Comparison of ENCODE assay signal across 1 cellular context in the genomic region with DNA sequence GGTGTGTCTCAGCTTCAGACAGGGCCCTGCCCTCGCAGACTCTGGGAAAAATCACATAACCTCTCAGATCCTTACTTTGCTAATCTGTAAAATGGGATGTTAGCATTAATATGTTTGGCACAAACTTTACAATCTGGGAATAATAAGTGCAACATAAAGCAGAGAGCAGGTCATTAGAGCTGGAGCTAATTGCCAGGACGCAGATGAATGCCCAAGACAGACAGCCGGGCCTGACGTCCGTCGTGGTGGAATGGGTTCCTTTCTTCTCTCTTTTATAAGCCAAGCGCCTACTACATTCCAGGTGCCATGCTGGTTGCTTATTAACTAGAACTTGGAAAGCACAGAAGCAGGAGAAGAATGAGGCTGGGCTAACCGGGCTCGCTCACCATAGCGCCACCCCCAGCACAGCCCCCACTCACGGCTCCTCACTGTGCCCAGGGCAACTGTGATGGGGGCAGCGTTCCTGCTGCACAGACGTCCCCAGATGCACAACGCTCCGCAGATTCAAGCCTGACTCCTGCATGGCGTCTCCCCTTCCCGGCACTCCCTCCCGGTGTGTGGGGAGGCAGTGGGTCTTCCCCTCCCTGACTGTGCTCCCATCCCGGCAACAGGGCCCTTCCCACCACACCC.
TF ChIP-seq lines count a peak whose summit lies in the region.

No MANE protein-coding gene starts in this region.

TF ChIP-seq in HepG2, 621 proteins besides CTCF, POLR2A, EP300 and RAD21 (continued from another document and continues in another):
- peak; percentile 28; the same call in 1 of the 2 replicates for TF ChIP-seq HDAC2 (CRISPR knock-in tag; IDR thresholded peaks at IDR 0.05)
- no peak for TF ChIP-seq BRD4 (CRISPR knock-in tag; IDR thresholded peaks at IDR 0.05)
- 0 out of 2 replicates have a peak, but pooled peaks have one; percentile 27 for TF ChIP-seq ZSCAN29 (CRISPR knock-in tag; conservative IDR thresholded peaks at IDR 0.05)
- TF ChIP-seq, protein P1, sequence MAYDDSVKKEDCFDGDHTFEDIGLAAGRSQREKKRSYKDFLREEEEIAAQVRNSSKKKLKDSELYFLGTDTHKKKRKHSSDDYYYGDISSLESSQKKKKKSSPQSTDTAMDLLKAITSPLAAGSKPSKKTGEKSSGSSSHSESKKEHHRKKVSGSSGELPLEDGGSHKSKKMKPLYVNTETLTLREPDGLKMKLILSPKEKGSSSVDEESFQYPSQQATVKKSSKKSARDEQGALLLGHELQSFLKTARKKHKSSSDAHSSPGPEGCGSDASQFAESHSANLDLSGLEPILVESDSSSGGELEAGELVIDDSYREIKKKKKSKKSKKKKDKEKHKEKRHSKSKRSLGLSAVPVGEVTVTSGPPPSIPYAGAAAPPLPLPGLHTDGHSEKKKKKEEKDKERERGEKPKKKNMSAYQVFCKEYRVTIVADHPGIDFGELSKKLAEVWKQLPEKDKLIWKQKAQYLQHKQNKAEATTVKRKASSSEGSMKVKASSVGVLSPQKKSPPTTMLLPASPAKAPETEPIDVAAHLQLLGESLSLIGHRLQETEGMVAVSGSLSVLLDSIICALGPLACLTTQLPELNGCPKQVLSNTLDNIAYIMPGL (CRISPR knock-in tag; IDR thresholded peaks at IDR 0.05; ENCODE audit: borderline replicate concordance in 1 of 2, low read depth in 1 of 2): 0 out of 4 replicates have a peak, but pooled peaks of 1 of the 2 experiments have one; percentile 30
- TF ChIP-seq KDM6A (CRISPR knock-in tag; IDR thresholded peaks at IDR 0.05; ENCODE audit: low read depth): no peak
- no peak for TF ChIP-seq ZNF552 (CRISPR knock-in tag; IDR thresholded peaks at IDR 0.05; ENCODE audit: borderline replicate concordance)
- no peak for TF ChIP-seq CREB1 (IDR thresholded peaks at IDR 0.05)
- TF ChIP-seq CREB1 (CRISPR knock-in tag; IDR thresholded peaks at IDR 0.05): no peak
- peak; percentile 8; the same call in 1 of the 2 replicates for TF ChIP-seq GATAD2A (CRISPR knock-in tag; IDR thresholded peaks at IDR 0.05)
- TF ChIP-seq HNRNPL (IDR thresholded peaks at IDR 0.05; ENCODE audit: low read depth, low read length): 0 out of 2 replicates have a peak, but pooled peaks have one; percentile 75
- TF ChIP-seq POGZ (CRISPR knock-in tag; IDR thresholded peaks at IDR 0.05): no peak; the same call in 1 of the 2 replicates
- peak; percentile 79; the same call in 1 of the 2 replicates for TF ChIP-seq RCOR2 (CRISPR knock-in tag; IDR thresholded peaks at IDR 0.05)
- no peak for TF ChIP-seq SAFB2 (CRISPR knock-in tag; IDR thresholded peaks at IDR 0.05; ENCODE audit: borderline replicate concordance, low read depth)
- TF ChIP-seq, protein P2, sequence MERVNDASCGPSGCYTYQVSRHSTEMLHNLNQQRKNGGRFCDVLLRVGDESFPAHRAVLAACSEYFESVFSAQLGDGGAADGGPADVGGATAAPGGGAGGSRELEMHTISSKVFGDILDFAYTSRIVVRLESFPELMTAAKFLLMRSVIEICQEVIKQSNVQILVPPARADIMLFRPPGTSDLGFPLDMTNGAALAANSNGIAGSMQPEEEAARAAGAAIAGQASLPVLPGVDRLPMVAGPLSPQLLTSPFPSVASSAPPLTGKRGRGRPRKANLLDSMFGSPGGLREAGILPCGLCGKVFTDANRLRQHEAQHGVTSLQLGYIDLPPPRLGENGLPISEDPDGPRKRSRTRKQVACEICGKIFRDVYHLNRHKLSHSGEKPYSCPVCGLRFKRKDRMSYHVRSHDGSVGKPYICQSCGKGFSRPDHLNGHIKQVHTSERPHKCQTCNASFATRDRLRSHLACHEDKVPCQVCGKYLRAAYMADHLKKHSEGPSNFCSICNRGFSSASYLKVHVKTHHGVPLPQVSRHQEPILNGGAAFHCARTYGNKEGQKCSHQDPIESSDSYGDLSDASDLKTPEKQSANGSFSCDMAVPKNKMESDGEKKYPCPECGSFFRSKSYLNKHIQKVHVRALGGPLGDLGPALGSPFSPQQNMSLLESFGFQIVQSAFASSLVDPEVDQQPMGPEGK (CRISPR knock-in tag; IDR thresholded peaks at IDR 0.05): peak; percentile 92
- no peak for TF ChIP-seq MTF2 (CRISPR knock-in tag; IDR thresholded peaks at IDR 0.05; ENCODE audit: borderline replicate concordance)
- TF ChIP-seq FOSL2 (CRISPR knock-in tag; IDR thresholded peaks at IDR 0.05): peak; percentile 33; the same call in 1 of the 2 replicates
- TF ChIP-seq ZNF274 (CRISPR knock-in tag; IDR thresholded peaks at IDR 0.05): no peak
- TF ChIP-seq SOX6 (IDR thresholded peaks at IDR 0.05): no peak
- TF ChIP-seq SOX6 (CRISPR knock-in tag; IDR thresholded peaks at IDR 0.05): peak; percentile 67
- TF ChIP-seq SMC3 (IDR thresholded peaks at IDR 0.05; ENCODE audit: low read length): no peak
- no peak for TF ChIP-seq HNRNPLL (IDR thresholded peaks at IDR 0.05; ENCODE audit: low read depth, low read length, poor library complexity, severe bottlenecking)
- 0 out of 2 replicates have a peak, but pooled peaks have one; percentile 23 for TF ChIP-seq ZMAT3 (CRISPR knock-in tag; conservative IDR thresholded peaks at IDR 0.05)
- no peak for TF ChIP-seq SMARCE1 (IDR thresholded peaks at IDR 0.05; ENCODE audit: borderline replicate concordance)
- TF ChIP-seq PCBP2 (optimal IDR thresholded peaks at IDR 0.05; ENCODE audit: low read depth, low read length, poor library complexity, severe bottlenecking): no peak
- peak; percentile 82 for TF ChIP-seq POLR2G (IDR thresholded peaks at IDR 0.05; ENCODE audit: low read depth, low read length)
- peak; percentile 48; the same call in 1 of the 2 replicates for TF ChIP-seq SAP130 (CRISPR knock-in tag; IDR thresholded peaks at IDR 0.05; ENCODE audit: low read depth)
- TF ChIP-seq NFIB (CRISPR knock-in tag; IDR thresholded peaks at IDR 0.05; ENCODE audit: borderline replicate concordance): no peak
- TF ChIP-seq, protein P3, sequence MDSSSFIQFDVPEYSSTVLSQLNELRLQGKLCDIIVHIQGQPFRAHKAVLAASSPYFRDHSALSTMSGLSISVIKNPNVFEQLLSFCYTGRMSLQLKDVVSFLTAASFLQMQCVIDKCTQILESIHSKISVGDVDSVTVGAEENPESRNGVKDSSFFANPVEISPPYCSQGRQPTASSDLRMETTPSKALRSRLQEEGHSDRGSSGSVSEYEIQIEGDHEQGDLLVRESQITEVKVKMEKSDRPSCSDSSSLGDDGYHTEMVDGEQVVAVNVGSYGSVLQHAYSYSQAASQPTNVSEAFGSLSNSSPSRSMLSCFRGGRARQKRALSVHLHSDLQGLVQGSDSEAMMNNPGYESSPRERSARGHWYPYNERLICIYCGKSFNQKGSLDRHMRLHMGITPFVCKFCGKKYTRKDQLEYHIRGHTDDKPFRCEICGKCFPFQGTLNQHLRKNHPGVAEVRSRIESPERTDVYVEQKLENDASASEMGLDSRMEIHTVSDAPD (CRISPR knock-in tag; IDR thresholded peaks at IDR 0.05): peak; percentile 60; the same call in 1 of the 2 replicates
- TF ChIP-seq SRSF4 (IDR thresholded peaks at IDR 0.05; ENCODE audit: low read depth, low read length, poor library complexity, severe bottlenecking): no peak
- TF ChIP-seq, protein P4, sequence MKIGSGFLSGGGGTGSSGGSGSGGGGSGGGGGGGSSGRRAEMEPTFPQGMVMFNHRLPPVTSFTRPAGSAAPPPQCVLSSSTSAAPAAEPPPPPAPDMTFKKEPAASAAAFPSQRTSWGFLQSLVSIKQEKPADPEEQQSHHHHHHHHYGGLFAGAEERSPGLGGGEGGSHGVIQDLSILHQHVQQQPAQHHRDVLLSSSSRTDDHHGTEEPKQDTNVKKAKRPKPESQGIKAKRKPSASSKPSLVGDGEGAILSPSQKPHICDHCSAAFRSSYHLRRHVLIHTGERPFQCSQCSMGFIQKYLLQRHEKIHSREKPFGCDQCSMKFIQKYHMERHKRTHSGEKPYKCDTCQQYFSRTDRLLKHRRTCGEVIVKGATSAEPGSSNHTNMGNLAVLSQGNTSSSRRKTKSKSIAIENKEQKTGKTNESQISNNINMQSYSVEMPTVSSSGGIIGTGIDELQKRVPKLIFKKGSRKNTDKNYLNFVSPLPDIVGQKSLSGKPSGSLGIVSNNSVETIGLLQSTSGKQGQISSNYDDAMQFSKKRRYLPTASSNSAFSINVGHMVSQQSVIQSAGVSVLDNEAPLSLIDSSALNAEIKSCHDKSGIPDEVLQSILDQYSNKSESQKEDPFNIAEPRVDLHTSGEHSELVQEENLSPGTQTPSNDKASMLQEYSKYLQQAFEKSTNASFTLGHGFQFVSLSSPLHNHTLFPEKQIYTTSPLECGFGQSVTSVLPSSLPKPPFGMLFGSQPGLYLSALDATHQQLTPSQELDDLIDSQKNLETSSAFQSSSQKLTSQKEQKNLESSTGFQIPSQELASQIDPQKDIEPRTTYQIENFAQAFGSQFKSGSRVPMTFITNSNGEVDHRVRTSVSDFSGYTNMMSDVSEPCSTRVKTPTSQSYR (CRISPR knock-in tag; IDR thresholded peaks at IDR 0.05; ENCODE audit: borderline replicate concordance): peak; percentile 47; the same call in 1 of the 2 replicates
- TF ChIP-seq, protein P5, sequence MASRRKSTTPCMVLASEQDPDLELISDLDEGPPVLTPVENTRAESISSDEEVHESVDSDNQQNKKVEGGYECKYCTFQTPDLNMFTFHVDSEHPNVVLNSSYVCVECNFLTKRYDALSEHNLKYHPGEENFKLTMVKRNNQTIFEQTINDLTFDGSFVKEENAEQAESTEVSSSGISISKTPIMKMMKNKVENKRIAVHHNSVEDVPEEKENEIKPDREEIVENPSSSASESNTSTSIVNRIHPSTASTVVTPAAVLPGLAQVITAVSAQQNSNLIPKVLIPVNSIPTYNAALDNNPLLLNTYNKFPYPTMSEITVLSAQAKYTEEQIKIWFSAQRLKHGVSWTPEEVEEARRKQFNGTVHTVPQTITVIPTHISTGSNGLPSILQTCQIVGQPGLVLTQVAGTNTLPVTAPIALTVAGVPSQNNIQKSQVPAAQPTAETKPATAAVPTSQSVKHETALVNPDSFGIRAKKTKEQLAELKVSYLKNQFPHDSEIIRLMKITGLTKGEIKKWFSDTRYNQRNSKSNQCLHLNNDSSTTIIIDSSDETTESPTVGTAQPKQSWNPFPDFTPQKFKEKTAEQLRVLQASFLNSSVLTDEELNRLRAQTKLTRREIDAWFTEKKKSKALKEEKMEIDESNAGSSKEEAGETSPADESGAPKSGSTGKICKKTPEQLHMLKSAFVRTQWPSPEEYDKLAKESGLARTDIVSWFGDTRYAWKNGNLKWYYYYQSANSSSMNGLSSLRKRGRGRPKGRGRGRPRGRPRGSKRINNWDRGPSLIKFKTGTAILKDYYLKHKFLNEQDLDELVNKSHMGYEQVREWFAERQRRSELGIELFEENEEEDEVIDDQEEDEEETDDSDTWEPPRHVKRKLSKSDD (CRISPR knock-in tag; IDR thresholded peaks at IDR 0.05; ENCODE audit: low read depth): 0 out of 2 replicates have a peak, but pooled peaks have one; percentile 35
- TF ChIP-seq ZBTB7B (CRISPR knock-in tag; IDR thresholded peaks at IDR 0.05): 0 out of 2 replicates have a peak, but pooled peaks have one; percentile 21
- TF ChIP-seq ETV6 (CRISPR knock-in tag; conservative IDR thresholded peaks at IDR 0.05): 0 out of 2 replicates have a peak, but pooled peaks have one; percentile 33
- no peak for TF ChIP-seq ZNF564 (CRISPR knock-in tag; IDR thresholded peaks at IDR 0.05)
- TF ChIP-seq, protein P6, sequence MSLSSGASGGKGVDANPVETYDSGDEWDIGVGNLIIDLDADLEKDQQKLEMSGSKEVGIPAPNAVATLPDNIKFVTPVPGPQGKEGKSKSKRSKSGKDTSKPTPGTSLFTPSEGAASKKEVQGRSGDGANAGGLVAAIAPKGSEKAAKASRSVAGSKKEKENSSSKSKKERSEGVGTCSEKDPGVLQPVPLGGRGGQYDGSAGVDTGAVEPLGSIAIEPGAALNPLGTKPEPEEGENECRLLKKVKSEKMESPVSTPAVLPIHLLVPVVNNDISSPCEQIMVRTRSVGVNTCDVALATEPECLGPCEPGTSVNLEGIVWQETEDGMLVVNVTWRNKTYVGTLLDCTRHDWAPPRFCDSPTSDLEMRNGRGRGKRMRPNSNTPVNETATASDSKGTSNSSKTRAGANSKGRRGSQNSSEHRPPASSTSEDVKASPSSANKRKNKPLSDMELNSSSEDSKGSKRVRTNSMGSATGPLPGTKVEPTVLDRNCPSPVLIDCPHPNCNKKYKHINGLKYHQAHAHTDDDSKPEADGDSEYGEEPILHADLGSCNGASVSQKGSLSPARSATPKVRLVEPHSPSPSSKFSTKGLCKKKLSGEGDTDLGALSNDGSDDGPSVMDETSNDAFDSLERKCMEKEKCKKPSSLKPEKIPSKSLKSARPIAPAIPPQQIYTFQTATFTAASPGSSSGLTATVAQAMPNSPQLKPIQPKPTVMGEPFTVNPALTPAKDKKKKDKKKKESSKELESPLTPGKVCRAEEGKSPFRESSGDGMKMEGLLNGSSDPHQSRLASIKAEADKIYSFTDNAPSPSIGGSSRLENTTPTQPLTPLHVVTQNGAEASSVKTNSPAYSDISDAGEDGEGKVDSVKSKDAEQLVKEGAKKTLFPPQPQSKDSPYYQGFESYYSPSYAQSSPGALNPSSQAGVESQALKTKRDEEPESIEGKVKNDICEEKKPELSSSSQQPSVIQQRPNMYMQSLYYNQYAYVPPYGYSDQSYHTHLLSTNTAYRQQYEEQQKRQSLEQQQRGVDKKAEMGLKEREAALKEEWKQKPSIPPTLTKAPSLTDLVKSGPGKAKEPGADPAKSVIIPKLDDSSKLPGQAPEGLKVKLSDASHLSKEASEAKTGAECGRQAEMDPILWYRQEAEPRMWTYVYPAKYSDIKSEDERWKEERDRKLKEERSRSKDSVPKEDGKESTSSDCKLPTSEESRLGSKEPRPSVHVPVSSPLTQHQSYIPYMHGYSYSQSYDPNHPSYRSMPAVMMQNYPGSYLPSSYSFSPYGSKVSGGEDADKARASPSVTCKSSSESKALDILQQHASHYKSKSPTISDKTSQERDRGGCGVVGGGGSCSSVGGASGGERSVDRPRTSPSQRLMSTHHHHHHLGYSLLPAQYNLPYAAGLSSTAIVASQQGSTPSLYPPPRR (CRISPR knock-in tag; IDR thresholded peaks at IDR 0.05; ENCODE audit: borderline replicate concordance): 0 out of 2 replicates have a peak, but pooled peaks have one; percentile 19
- TF ChIP-seq ZBTB7A (CRISPR knock-in tag; IDR thresholded peaks at IDR 0.05): no peak
- TF ChIP-seq ZNF10 (CRISPR knock-in tag; IDR thresholded peaks at IDR 0.05; ENCODE audit: borderline replicate concordance, low read depth): no peak
- peak; percentile 29; the same call in 1 of the 2 replicates for TF ChIP-seq ZFX (CRISPR knock-in tag; IDR thresholded peaks at IDR 0.05; ENCODE audit: low read depth)
- TF ChIP-seq ZSCAN31 (CRISPR knock-in tag; IDR thresholded peaks at IDR 0.05; ENCODE audit: low read depth): peak; percentile 65; the same call in 1 of the 2 replicates
- TF ChIP-seq ZNF331 (CRISPR knock-in tag; IDR thresholded peaks at IDR 0.05): 0 out of 2 replicates have a peak, but pooled peaks have one; percentile 23
- TF ChIP-seq ZNF263 (CRISPR knock-in tag; IDR thresholded peaks at IDR 0.05): peak; percentile 93
- TF ChIP-seq ZSCAN21 (CRISPR knock-in tag; IDR thresholded peaks at IDR 0.05; ENCODE audit: borderline replicate concordance): peak; percentile 39; the same call in 1 of the 2 replicates
- peak; percentile 74 for TF ChIP-seq POLR2AphosphoS5 (IDR thresholded peaks at IDR 0.05; ENCODE audit: low read depth, low read length)
- TF ChIP-seq IRX3 (CRISPR knock-in tag; IDR thresholded peaks at IDR 0.05; ENCODE audit: borderline replicate concordance, low read depth): no peak
- no peak for TF ChIP-seq NFRKB (IDR thresholded peaks at IDR 0.05)
- no peak for TF ChIP-seq ZKSCAN8 (CRISPR knock-in tag; IDR thresholded peaks at IDR 0.05; ENCODE audit: borderline replicate concordance)
- no peak for TF ChIP-seq SOX13 (IDR thresholded peaks at IDR 0.05)
- peak in 1 of 2 experiments; percentile 67; a peak in 1 of 4 replicates for TF ChIP-seq SOX13 (CRISPR knock-in tag; conservative IDR thresholded peaks at IDR 0.05 in 1 of 2, IDR thresholded peaks at IDR 0.05 in 1 of 2)
